Comparison of ENCODE assay signal across 9 cellular contexts in the genomic region with DNA sequence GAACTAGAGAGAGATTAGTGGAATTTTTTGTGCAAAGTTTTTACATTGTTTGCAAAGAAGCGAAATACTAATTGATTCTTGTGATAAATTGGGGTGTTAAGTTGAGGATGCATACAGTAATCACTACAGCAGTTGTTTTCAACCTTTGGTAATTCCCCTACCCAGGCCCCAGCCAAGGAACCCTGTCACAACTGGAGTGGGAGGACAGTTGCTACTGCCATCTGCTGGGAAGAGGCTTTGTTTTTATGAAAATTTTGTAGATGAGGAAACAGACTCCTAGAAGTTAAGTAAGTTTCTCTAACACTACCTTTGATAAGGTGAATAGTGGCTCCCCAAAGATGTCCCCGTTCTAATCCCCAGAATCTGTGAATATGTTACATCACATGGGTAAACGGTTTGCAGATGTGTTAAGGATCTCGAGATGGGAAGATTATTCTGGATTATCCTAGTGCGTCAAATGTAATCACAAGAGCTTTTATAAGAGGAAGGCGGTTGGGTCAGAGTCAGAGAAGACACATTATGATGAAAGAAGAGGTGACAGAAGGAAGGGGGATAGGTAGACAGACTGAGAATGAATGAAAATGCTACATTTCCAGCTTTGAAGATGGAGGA. TPM values are rescaled to one million over a fixed set of nuclear protein-coding genes. Genes with fewer than 3 reads are reported as not detected.
DNase-seq lines count a peak whose midpoint lies in the region; ATAC-seq and TF ChIP-seq lines count a peak whose summit lies in the region.
"Had no signal": no experiment of that assay in that cellular context is flagged by ENCODE, and none has a peak within 500 bp of the region (broad histone marks: within the 10 kb centered on the region; RNA-seq: fewer than 3 reads in every experiment).

No MANE protein-coding gene starts in this region.

- peak; percentile 64 for ATAC-seq in GM19351 (IDR thresholded peaks at IDR 0.05; ENCODE audit: unreplicated experiment)

- H3K9me3 Mint-ChIP-seq in activated CD4-positive, alpha-beta memory T cell treated with anti-CD3 and anti-CD28 coated beads for 36 hours, result peaks cover 2% of the 10 kb centered on the region
- peaks cover 3% of the 10 kb centered on the region for H3K9me3 Mint-ChIP-seq in type B pancreatic cell

- DNase-seq in NCI-H2171 treated with DMSO at 0.1 percent for 48 hours (lab: John Stamatoyannopoulos, UW) (peak; percentile 26), NCI-H2171 (lab: John Stamatoyannopoulos, UW) (no peak), KBM-7 (peak; percentile 22), iPS-NIHi7 (ENCODE audit: extremely low spot score) (peak; percentile 74), type B pancreatic cell (ENCODE audit: extremely low spot score, unreplicated experiment) (no peak), DMS153 treated with DMSO at 0.1 percent for 48 hours (lab: John Stamatoyannopoulos, UW; ENCODE audit: unreplicated experiment) (no peak)
- peak; percentile 53 for DNase-seq in activated CD4-positive, alpha-beta memory T cell treated with anti-CD3 and anti-CD28 coated beads for 36 hours

- no peak overlapping the region for H3K4me3 Mint-ChIP-seq in activated CD4-positive, alpha-beta memory T cell treated with anti-CD3 and anti-CD28 coated beads for 36 hours
- no peak overlapping the region for H3K4me3 Mint-ChIP-seq in type B pancreatic cell
- H3K4me3 Mint-ChIP-seq: CD4-positive, CD25-positive, alpha-beta regulatory T cell had no signal

- CTCF ChIA-PET in activated CD4-positive, alpha-beta memory T cell treated with anti-CD3 and anti-CD28 coated beads for 36 hours (lab: Charles Lee), result interaction anchor here (0.8 to 1.2 kb wide), 5 partner anchors 10 to 149 kb away, joined by 3 to 4 read pairs (median 3); no protein-coding TSS in a partner anchor

- no peaks in the 10 kb centered on the region for H3K4me1 Mint-ChIP-seq in activated CD4-positive, alpha-beta memory T cell treated with anti-CD3 and anti-CD28 coated beads for 36 hours (ENCODE audit: low read depth)
- H3K4me1 Mint-ChIP-seq in type B pancreatic cell (ENCODE audit: unreplicated experiment), result peaks cover 3% of the 10 kb centered on the region
- H3K4me1 Mint-ChIP-seq: CD4-positive, CD25-positive, alpha-beta regulatory T cell had no signal

- peak; percentile 73 for TF ChIP-seq CTCF in type B pancreatic cell (conservative IDR thresholded peaks at IDR 0.05)

- no peaks in the 10 kb centered on the region for H3K36me3 Mint-ChIP-seq in activated CD4-positive, alpha-beta memory T cell treated with anti-CD3 and anti-CD28 coated beads for 36 hours
- no peaks in the 10 kb centered on the region for H3K36me3 Mint-ChIP-seq in type B pancreatic cell
- H3K36me3 Mint-ChIP-seq: CD4-positive, CD25-positive, alpha-beta regulatory T cell had no signal

- H3K27ac Mint-ChIP-seq in activated CD4-positive, alpha-beta memory T cell treated with anti-CD3 and anti-CD28 coated beads for 36 hours, result no peak overlapping the region
- H3K27ac Mint-ChIP-seq in type B pancreatic cell, result no peak overlapping the region
- H3K27ac Mint-ChIP-seq: CD4-positive, CD25-positive, alpha-beta regulatory T cell had no signal

- in situ Hi-C loops in KBM-7 (cut with MboI; ENCODE audit: low pct_unique_long_range_greater_than_20kb, low sequenced_read_pairs), result no loop called here

- POLR2A ChIA-PET in activated CD4-positive, alpha-beta memory T cell treated with anti-CD3 and anti-CD28 coated beads for 36 hours (lab: Charles Lee), result no interaction called here

- no peaks in the 10 kb centered on the region for H3K27me3 Mint-ChIP-seq in activated CD4-positive, alpha-beta memory T cell treated with anti-CD3 and anti-CD28 coated beads for 36 hours
- no peaks in the 10 kb centered on the region for H3K27me3 Mint-ChIP-seq in type B pancreatic cell

- intact Hi-C loops in activated CD4-positive, alpha-beta memory T cell treated with anti-CD3 and anti-CD28 coated beads for 36 hours (cut with micrococcal nuclease), result loop anchor here (1.0 to 10.0 kb wide), 3 partner anchors 119 to 1201 kb away; no protein-coding TSS in a partner anchor

RNA-seq across cellular contexts. Expression of gene PPP1R2B, which starts 34.0 kb away (rescaled TPM):
- under 1 TPM; 0.14 to 0.19 TPM for total RNA-seq in activated CD4-positive, alpha-beta memory T cell treated with anti-CD3 and anti-CD28 coated beads for 36 hours
- not detected in 2 replicates for total RNA-seq in type B pancreatic cell (ENCODE audit: low replicate concordance)

Comparison
In these comparisons a context has a peak if more than half of its experiments do, and no peak if none do; other contexts are left out.
1. DNase-seq: peak in NCI-H2171 treated with DMSO at 0.1 percent for 48 hours (single experiment), KBM-7 (single experiment), activated CD4-positive, alpha-beta memory T cell treated with anti-CD3 and anti-CD28 coated beads for 36 hours (single experiment) and iPS-NIHi7 (single experiment); none in NCI-H2171 (single experiment), type B pancreatic cell (single experiment) and DMS153 treated with DMSO at 0.1 percent for 48 hours (single experiment).